In genomic region chr12:38053655-38054464, GRCh38 we compare ENCODE assay signal across 15 cellular contexts.
DNase-seq lines count a peak whose midpoint lies in the region; ATAC-seq and TF ChIP-seq lines count a peak whose summit lies in the region.
"Had no signal": no experiment of that assay in that cellular context is flagged by ENCODE, and none has a peak within 500 bp of the region (broad histone marks: within the 10 kb centered on the region; RNA-seq: fewer than 3 reads in every experiment).

No MANE protein-coding gene starts in this region.

- WGBS in right lobe of liver (ENCODE audit: insufficient coverage, low coverage, low lambda C conversion rate, missing lambda C conversion rate): 69% methylated on average over 18 of the region's 34 CpGs

- H3K4me3 ChIP-seq in SJCRH30 (no peak overlapping the region), right lobe of liver (no peak overlapping the region)
- H3K4me3 ChIP-seq: thoracic aorta had no signal

- no peak overlapping the region for H3K27ac ChIP-seq in SJCRH30
- H3K27ac ChIP-seq in right lobe of liver: no peak overlapping the region
- H3K27ac ChIP-seq: thoracic aorta had no signal

- H3K36me3 Mint-ChIP-seq in activated T-helper 17 cell treated with anti-CD3 and anti-CD28 coated beads, Interleukin-2, amount 50 U/mL, for 72 hours (ENCODE audit: low read depth): no peaks in the 10 kb centered on the region
- no peaks in the 10 kb centered on the region for H3K36me3 Mint-ChIP-seq in stimulated activated memory B cell treated with anti-CD40 and anti-IgM and Interleukin-4, amounts not matched to agents 10 μg/mL and 1 μg/mL and 100 μg/mL, for 72 hours

- H3K27ac Mint-ChIP-seq in activated T-helper 17 cell treated with anti-CD3 and anti-CD28 coated beads, Interleukin-2, amount 50 U/mL, for 72 hours: no peak overlapping the region
- no peak overlapping the region for H3K27ac Mint-ChIP-seq in stimulated activated memory B cell treated with anti-CD40 and anti-IgM and Interleukin-4, amounts not matched to agents 10 μg/mL and 1 μg/mL and 100 μg/mL, for 72 hours
- H3K27ac Mint-ChIP-seq: activated T-cell treated with anti-CD3 and anti-CD28 coated beads, Interleukin-2, amount 50 U/mL, for 24 hours had no signal

- intact Hi-C loops in right lobe of liver (cut with DNase I): loop anchor here in 1 of 2 donors (10.0 kb wide), 1 partner anchor 91 kb away; no protein-coding TSS in a partner anchor

- H3K27me3 ChIP-seq in SJCRH30 (no peaks in the 10 kb centered on the region), right lobe of liver (no peaks in the 10 kb centered on the region)

- no peaks in the 10 kb centered on the region for H3K9me3 ChIP-seq in SJCRH30 (replicated peaks)
- H3K9me3 ChIP-seq in right lobe of liver: no peaks in the 10 kb centered on the region
- H3K9me3 ChIP-seq: thoracic aorta had no signal

- H3K4me1 Mint-ChIP-seq in activated T-helper 17 cell treated with anti-CD3 and anti-CD28 coated beads, Interleukin-2, amount 50 U/mL, for 72 hours: no peaks in the 10 kb centered on the region
- no peaks in the 10 kb centered on the region for H3K4me1 Mint-ChIP-seq in stimulated activated memory B cell treated with anti-CD40 and anti-IgM and Interleukin-4, amounts not matched to agents 10 μg/mL and 1 μg/mL and 100 μg/mL, for 72 hours

- peaks cover 24% of the 10 kb centered on the region for H3K9me3 Mint-ChIP-seq in activated T-helper 17 cell treated with anti-CD3 and anti-CD28 coated beads, Interleukin-2, amount 50 U/mL, for 72 hours
- H3K9me3 Mint-ChIP-seq in stimulated activated memory B cell treated with anti-CD40 and anti-IgM and Interleukin-4, amounts not matched to agents 10 μg/mL and 1 μg/mL and 100 μg/mL, for 72 hours: peaks cover 13% of the 10 kb centered on the region

- no peak for TF ChIP-seq POLR2A in right lobe of liver (IDR thresholded peaks at IDR 0.05)

- peak; percentile 57 to 74 (median 62) for ATAC-seq in right lobe of liver
- no peak for ATAC-seq in activated T-helper 17 cell treated with anti-CD3 and anti-CD28 coated beads, Interleukin-2, amount 50 U/mL, for 72 hours (replicated peaks)
- no peak for ATAC-seq in stimulated activated memory B cell treated with anti-CD40 and anti-IgM and Interleukin-4, amounts not matched to agents 10 μg/mL and 1 μg/mL and 100 μg/mL, for 72 hours
- ATAC-seq: HCT116 had no signal

- TF ChIP-seq CTCF in LNCAP (IDR thresholded peaks at IDR 0.05) (peak; percentile 84), right lobe of liver (IDR thresholded peaks at IDR 0.05) (peak; percentile 39 to 51 (median 47))

- H3K4me1 ChIP-seq in SJCRH30: no peaks in the 10 kb centered on the region
- no peaks in the 10 kb centered on the region for H3K4me1 ChIP-seq in right lobe of liver

- DNase-seq in DMS114 treated with DMSO at 0.1 percent for 48 hours (lab: John Stamatoyannopoulos, UW; ENCODE audit: unreplicated experiment) (peak; percentile 76), SJCRH30 (peak; percentile 30 to 37), right lobe of liver (peak in 2 of 3 donors; percentile 54 to 64), NCI-H2107 treated with DMSO at 0.1 percent for 48 hours (lab: John Stamatoyannopoulos, UW; ENCODE audit: unreplicated experiment) (no peak)
- no peak for DNase-seq in stimulated activated CD4-positive, alpha-beta T cell treated with anti-CD3 and anti-CD28 coated beads, Interleukin-4, amount 100 ng/mL, for 4 hours
- DNase-seq: activated T-cell treated with anti-CD3 and anti-CD28 coated beads, Interleukin-2, amount 50 U/mL, for 24 hours; DMS79 treated with DMSO at 0.1 percent for 48 hours; NCI-H226; stimulated activated CD4-positive, alpha-beta T cell treated with anti-CD3 and anti-CD28 coated beads, Interleukin-4, amount 100 ng/mL, for 1 hour; T1000 had no signal

- H3K27me3 Mint-ChIP-seq in activated T-helper 17 cell treated with anti-CD3 and anti-CD28 coated beads, Interleukin-2, amount 50 U/mL, for 72 hours: no peaks in the 10 kb centered on the region
- no peaks in the 10 kb centered on the region for H3K27me3 Mint-ChIP-seq in stimulated activated memory B cell treated with anti-CD40 and anti-IgM and Interleukin-4, amounts not matched to agents 10 μg/mL and 1 μg/mL and 100 μg/mL, for 72 hours
- H3K27me3 Mint-ChIP-seq: activated T-cell treated with anti-CD3 and anti-CD28 coated beads, Interleukin-2, amount 50 U/mL, for 24 hours had no signal

- no peaks in the 10 kb centered on the region for H3K36me3 ChIP-seq in SJCRH30
- H3K36me3 ChIP-seq in right lobe of liver: no peaks in the 10 kb centered on the region
- H3K36me3 ChIP-seq: thoracic aorta had no signal

- no peak overlapping the region for H3K4me3 Mint-ChIP-seq in activated T-helper 17 cell treated with anti-CD3 and anti-CD28 coated beads, Interleukin-2, amount 50 U/mL, for 72 hours
- no peak overlapping the region for H3K4me3 Mint-ChIP-seq in stimulated activated memory B cell treated with anti-CD40 and anti-IgM and Interleukin-4, amounts not matched to agents 10 μg/mL and 1 μg/mL and 100 μg/mL, for 72 hours
- H3K4me3 Mint-ChIP-seq: activated T-cell treated with anti-CD3 and anti-CD28 coated beads, Interleukin-2, amount 50 U/mL, for 24 hours had no signal

Comparison
In these comparisons a context has a peak if more than half of its experiments do, and no peak if none do; other contexts are left out.
1. DNase-seq: peak in DMS114 treated with DMSO at 0.1 percent for 48 hours (single experiment), SJCRH30 (2 of 2) and right lobe of liver (2 of 3); none in stimulated activated CD4-positive, alpha-beta T cell treated with anti-CD3 and anti-CD28 coated beads, Interleukin-4, amount 100 ng/mL, for 4 hours (0 of 2) and NCI-H2107 treated with DMSO at 0.1 percent for 48 hours (single experiment).
2. ATAC-seq: peak in right lobe of liver (4 of 4); none in activated T-helper 17 cell treated with anti-CD3 and anti-CD28 coated beads, Interleukin-2, amount 50 U/mL, for 72 hours (single experiment) and stimulated activated memory B cell treated with anti-CD40 and anti-IgM and Interleukin-4, amounts not matched to agents 10 μg/mL and 1 μg/mL and 100 μg/mL, for 72 hours (single experiment).